ENCODE assay signal across 14 cellular contexts in genomic region chr22:35893698-35894097, GRCh38.
DNase-seq lines count a peak whose midpoint lies in the region; ATAC-seq and TF ChIP-seq lines count a peak whose summit lies in the region.
"Had no signal": no experiment of that assay in that cellular context is flagged by ENCODE, and none has a peak within 500 bp of the region (broad histone marks: within the 10 kb centered on the region; RNA-seq: fewer than 3 reads in every experiment).

No MANE protein-coding gene starts in this region.

- intact Hi-C loops in dorsolateral prefrontal cortex (cut with DNase I) = no loop called here
- intact Hi-C loops in sigmoid colon (cut with DNase I) = loop anchor here (2.0 kb wide), 1 partner anchor 55 kb away; no protein-coding TSS in a partner anchor
- intact Hi-C loops in naive thymus-derived CD4-positive, alpha-beta T cell (cut with micrococcal nuclease) = no loop called here

- H2AFZ ChIP-seq in hepatocyte = no peak overlapping the region

- TF ChIP-seq POLR2A in sigmoid colon (IDR thresholded peaks at IDR 0.05) = no peak

- H3K4me1 ChIP-seq in hepatocyte (ENCODE audit: insufficient read depth) (peaks cover 32% of the 10 kb centered on the region), sigmoid colon (peaks cover 0 to 60% (median 44%) of the 10 kb centered on the region in 4 donors)
- H3K4me1 ChIP-seq in naive thymus-derived CD4-positive, alpha-beta T cell (ENCODE audit: control insufficient read depth in 2 of 2, insufficient read depth in 2 of 2, low read length in 2 of 2) = no peaks in the 10 kb centered on the region

- peak overlapping the region; percentile 68 for H3K4me2 ChIP-seq in hepatocyte

- peaks cover 39% of the 10 kb centered on the region for H4K20me1 ChIP-seq in hepatocyte (ENCODE audit: insufficient read depth, poor library complexity, severe bottlenecking)

- CTCF ChIA-PET in naive thymus-derived CD4-positive, alpha-beta T cell (lab: Charles Lee) = no interaction called here

- 66% methylated on average over 4 of the region's 4 CpGs for WGBS in hepatocyte (ENCODE audit: low lambda C conversion rate, missing lambda C conversion rate)
- WGBS in sigmoid colon, 2 donors = 63 to 71% methylated on average over 4 of the region's 4 CpGs

- peaks cover 5 to 16% (median 10%) of the 10 kb centered on the region in 5 donors for H3K27me3 Mint-ChIP-seq in naive thymus-derived CD4-positive, alpha-beta T cell

- peaks cover 0 to 1% (median 0%) of the 10 kb centered on the region in 7 donors for H3K4me1 Mint-ChIP-seq in naive thymus-derived CD4-positive, alpha-beta T cell

- no peak for ATAC-seq in HG02938 (IDR thresholded peaks at IDR 0.05; ENCODE audit: unreplicated experiment)
- ATAC-seq in naive thymus-derived CD4-positive, alpha-beta T cell = no peak
- ATAC-seq: SK-N-SH treated with all-trans-retinoic acid at 6 μM for 48 hours had no signal

- H3K4me3 ChIP-seq in dorsolateral prefrontal cortex (peak overlapping the region in 31 of 59 donors; percentile 8 to 61 (median 44)), hepatocyte (no peak overlapping the region), sigmoid colon (peak overlapping the region; percentile 38 to 53 (median 48)), MG63 (no peak overlapping the region)
- H3K4me3 ChIP-seq in naive thymus-derived CD4-positive, alpha-beta T cell (ENCODE audit: low read length) = no peak overlapping the region

- H3K27me3 ChIP-seq in dorsolateral prefrontal cortex (no peaks in the 10 kb centered on the region), hepatocyte (no peaks in the 10 kb centered on the region), sigmoid colon (no peaks in the 10 kb centered on the region), MG63 (no peaks in the 10 kb centered on the region)
- H3K27me3 ChIP-seq in naive thymus-derived CD4-positive, alpha-beta T cell (ENCODE audit: control insufficient read depth in 2 of 2, insufficient read depth in 2 of 2, low read length in 2 of 2) = no peaks in the 10 kb centered on the region

- peaks cover 93% of the 10 kb centered on the region for H3K79me2 ChIP-seq in hepatocyte

- DNase-seq in HCEC 1CT = peak; percentile 36
- DNase-seq in dorsolateral prefrontal cortex = no peak
- no peak for DNase-seq in hepatocyte (ENCODE audit: low spot score)
- DNase-seq in sigmoid colon = no peak
- no peak for DNase-seq in LoVo (ENCODE audit: low spot score)
- no peak for DNase-seq in naive thymus-derived CD4-positive, alpha-beta T cell
- DNase-seq in MG63 = no peak
- DNase-seq: activated naive CD4-positive, alpha-beta T cell treated with Interleukin-2 at 50 U/mL for 16 hours; central memory CD4-positive, alpha-beta T cell; HFFc6; nephron progenitor cell had no signal

- TF ChIP-seq EP300 in sigmoid colon (IDR thresholded peaks at IDR 0.05) = peak in 1 of 4 donors; percentile 31

- H3K36me3 ChIP-seq in hepatocyte (replicated peaks; ENCODE audit: insufficient read depth, low read depth) (no peaks in the 10 kb centered on the region), sigmoid colon (no peaks in the 10 kb centered on the region), MG63 (no peaks in the 10 kb centered on the region)
- no peaks in the 10 kb centered on the region for H3K36me3 ChIP-seq in naive thymus-derived CD4-positive, alpha-beta T cell (ENCODE audit: control insufficient read depth in 2 of 3, insufficient read depth in 3 of 3, low read length in 3 of 3)

- no peaks in the 10 kb centered on the region for H3K36me3 Mint-ChIP-seq in naive thymus-derived CD4-positive, alpha-beta T cell

- H3K9me2 ChIP-seq in hepatocyte (replicated peaks; ENCODE audit: insufficient read depth) = no peaks in the 10 kb centered on the region

- no peak overlapping the region for H3K27ac Mint-ChIP-seq in naive thymus-derived CD4-positive, alpha-beta T cell
- H3K27ac Mint-ChIP-seq: HFFc6 had no signal

- POLR2A ChIA-PET in naive thymus-derived CD4-positive, alpha-beta T cell (lab: Charles Lee) = no interaction called here

- H3K9me3 Mint-ChIP-seq in naive thymus-derived CD4-positive, alpha-beta T cell = no peaks in the 10 kb centered on the region
- H3K9me3 Mint-ChIP-seq: HFFc6, nephron progenitor cell had no signal

- H3K27ac ChIP-seq in dorsolateral prefrontal cortex (peak overlapping the region in 2 of 59 donors; percentile 20 to 30), hepatocyte (no peak overlapping the region), sigmoid colon (peak overlapping the region; percentile 84 to 90 (median 86))
- H3K27ac ChIP-seq in naive thymus-derived CD4-positive, alpha-beta T cell (ENCODE audit: low read depth, low read length) = no peak overlapping the region
- H3K27ac ChIP-seq: VCaP had no signal

- no peak overlapping the region for H3K4me3 Mint-ChIP-seq in naive thymus-derived CD4-positive, alpha-beta T cell

- H3K9me3 ChIP-seq in hepatocyte (ENCODE audit: low read depth) (no peaks in the 10 kb centered on the region), sigmoid colon (no peaks in the 10 kb centered on the region), MG63 (no peaks in the 10 kb centered on the region)
- H3K9me3 ChIP-seq in naive thymus-derived CD4-positive, alpha-beta T cell (ENCODE audit: control insufficient read depth in 2 of 3, low read length in 3 of 3) = no peaks in the 10 kb centered on the region

- TF ChIP-seq CTCF in dorsolateral prefrontal cortex (IDR thresholded peaks at IDR 0.05 in 54 of 56, conservative IDR thresholded peaks at IDR 0.05 in 2 of 56; ENCODE audit: low read depth in 1 of 56, partially characterized antibody in 56 of 56) (no peak), hepatocyte (IDR thresholded peaks at IDR 0.05; ENCODE audit: poor library complexity) (no peak), sigmoid colon (IDR thresholded peaks at IDR 0.05) (no peak)

Comparison
In these comparisons a context has a peak if more than half of its experiments do, and no peak if none do; other contexts are left out.
1. H3K27ac ChIP-seq: peak in sigmoid colon (4 of 4); none in hepatocyte (single experiment) and naive thymus-derived CD4-positive, alpha-beta T cell (single experiment).
2. H3K4me3 ChIP-seq: peak in dorsolateral prefrontal cortex (31 of 59) and sigmoid colon (4 of 4); none in hepatocyte (single experiment), naive thymus-derived CD4-positive, alpha-beta T cell (single experiment) and MG63 (single experiment).